ENCODE assay signal across 35 cellular contexts in the genomic region with DNA sequence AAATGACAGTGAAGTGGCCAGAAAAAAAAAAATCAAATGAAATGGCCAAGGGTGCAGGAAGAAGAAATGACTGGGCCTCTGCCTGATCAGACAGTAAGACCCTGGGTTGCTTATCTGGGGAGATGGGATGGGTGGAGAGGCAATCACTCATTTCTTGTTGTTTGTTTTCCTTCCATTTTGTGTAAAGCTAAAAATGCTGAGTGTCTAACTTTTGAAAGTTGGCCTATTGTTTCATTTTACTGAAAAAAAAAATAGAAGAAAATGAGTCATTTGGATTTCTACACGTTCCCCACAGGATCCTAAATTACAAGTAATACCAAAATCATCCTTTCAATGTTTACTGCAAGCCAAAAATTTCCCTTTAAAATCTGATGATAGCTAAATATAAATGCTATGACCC. TPM values are rescaled to one million over a fixed set of nuclear protein-coding genes. Genes with fewer than 3 reads are reported as not detected.
A peak's percentile ranks its signal among the peaks of the same experiment; 100 is the strongest.
DNase-seq lines count a peak whose midpoint lies in the region; ATAC-seq, FAIRE-seq and TF ChIP-seq lines count a peak whose summit lies in the region.
"Had no signal": no experiment of that assay in that cellular context is flagged by ENCODE, and none has a peak within 500 bp of the region (broad histone marks: within the 10 kb centered on the region; RNA-seq: fewer than 3 reads in every experiment).

No MANE protein-coding gene starts in this region.

- no peak for DNase-seq in AG04450 (ENCODE audit: low read depth, low spot score)
- no peak for DNase-seq in H54 (ENCODE audit: insufficient read length, low spot score)
- peak; percentile 41 for DNase-seq in astrocyte of the spinal cord (ENCODE audit: low read depth, low spot score)
- peak; percentile 21 for DNase-seq in iris pigment epithelial cell (ENCODE audit: low read depth)
- no peak for DNase-seq in dedifferentiated amniotic fluid mesenchymal stem cell (ENCODE audit: extremely low spot score)
- no peak for DNase-seq in NAMALWA (ENCODE audit: low spot score)
- DNase-seq: activated CD8-positive, alpha-beta T cell treated with anti-CD3 and anti-CD28 coated beads, Interleukin-2, amount 10 ng/mL, durations not matched to agents 7 days and 5 days; activated effector memory CD4-positive, alpha-beta T cell treated with Interleukin-2 at 50 U/mL for 16 hours; activated naive CD8-positive, alpha-beta T cell treated with anti-CD3 and anti-CD28 coated beads, Interleukin-2, amount 50 U/mL, for 24 hours; activated T-cell treated with anti-CD3 and anti-CD28 coated beads for 4 hours; brain microvascular endothelial cell; Caco-2; endodermal cell; esophagus squamous epithelium; heart left ventricle; KBM-7; left colon; mesendoderm; naive thymus-derived CD4-positive, alpha-beta T cell; NCI-H1694 treated with DMSO at 0.1 percent for 48 hours; NCI-H2171 treated with DMSO at 0.1 percent for 48 hours; NCI-H524; retina; SJCRH30; stimulated activated CD4-positive, alpha-beta T cell treated with anti-CD3 and anti-CD28 coated beads, Interleukin-4, amount 100 ng/mL, for 24 hours; stimulated activated naive CD4-positive, alpha-beta T cell; uterus had no signal

- no peaks in the 10 kb centered on the region for H3K27me3 ChIP-seq in AG04450 (ENCODE audit: control insufficient read depth, insufficient read depth, low read length)
- H3K27me3 ChIP-seq: BLaER1 treated with 17β-estradiol and CSF1 and Interleukin-3, amounts not matched to agents 10 nM and 100 nM; brain microvascular endothelial cell; esophagus squamous epithelium; heart left ventricle; SJCRH30; uterus had no signal

- TF ChIP-seq CTCF in AG04450 (IDR thresholded peaks at IDR 0.05; ENCODE audit: low read depth, low read length): no peak
- TF ChIP-seq CTCF in astrocyte of the spinal cord (IDR thresholded peaks at IDR 0.05; ENCODE audit: low read depth, low read length): no peak

- ATAC-seq in GM19324 (IDR thresholded peaks at IDR 0.05; ENCODE audit: low FRiP score, unreplicated experiment): no peak
- ATAC-seq in GM21576 (IDR thresholded peaks at IDR 0.05; ENCODE audit: unreplicated experiment): no peak
- ATAC-seq: A549; activated CD8-positive, alpha-beta T cell treated with anti-CD3 and anti-CD28 coated beads, Interleukin-2, amount 10 ng/mL, durations not matched to agents 7 days and 5 days; activated naive CD8-positive, alpha-beta T cell treated with anti-CD3 and anti-CD28 coated beads, Interleukin-2, amount 50 U/mL, for 24 hours; HCT116; heart left ventricle; left colon; naive thymus-derived CD4-positive, alpha-beta T cell had no signal

- peak; percentile 57 for FAIRE-seq in H54 (lab: Jason Lieb, UNC)
- FAIRE-seq: A549, TTC549 had no signal

- TF ChIP-seq POLR2A in H54 (IDR thresholded peaks at IDR 0.05; ENCODE audit: low read depth, low read length): no peak

- in situ Hi-C loops in astrocyte of the spinal cord (cut with HindIII; ENCODE audit: low sequenced_read_pairs): no loop called here

- H3K4me3 ChIP-seq in AG04450 (ENCODE audit: low read depth, low read length) (no peak overlapping the region), astrocyte of the spinal cord (ENCODE audit: low read depth, low read length) (no peak overlapping the region)
- H3K4me3 ChIP-seq: A549; BLaER1 treated with 17β-estradiol and CSF1 and Interleukin-3, amounts not matched to agents 10 nM and 100 nM; coronary artery; esophagus squamous epithelium; heart left ventricle; SJCRH30; thoracic aorta; uterus had no signal

- peak overlapping the region; percentile 68 for H3K27ac ChIP-seq in AG04450 (ENCODE audit: low read depth, low read length)
- H3K27ac ChIP-seq: A549, brain microvascular endothelial cell, coronary artery, esophagus squamous epithelium, SJCRH30, thoracic aorta, uterus had no signal

- POLR2A ChIA-PET in AG04450 (lab: Yijun Ruan, JAX): interaction anchor here (1.1 kb wide), 1 partner anchor 31 kb away, joined by 3 read pairs; no protein-coding TSS in a partner anchor

- CTCF ChIA-PET in AG04450 (lab: Charles Lee): interaction anchor here (0.6 kb wide), 1 partner anchor 1181 kb away, joined by 9 read pairs; no protein-coding TSS in a partner anchor

- no peaks in the 10 kb centered on the region for H3K9me3 ChIP-seq in AG04450 (ENCODE audit: control insufficient read depth, insufficient read depth, low read length)
- H3K9me3 ChIP-seq: A549; BLaER1 treated with 17β-estradiol and CSF1 and Interleukin-3, amounts not matched to agents 10 nM and 100 nM; Caco-2; esophagus squamous epithelium; heart left ventricle; SJCRH30; thoracic aorta; uterus had no signal

RNA-seq across cellular contexts. Expression of a gene that starts 30.5 kb away (rescaled TPM):
- polyA plus RNA-seq in AG04450 (2011; rRNA removed): 210 and 235 TPM in 2 replicates
- polyA minus RNA-seq in AG04450 (2011; rRNA and poly(A)+ RNA removed): 97.4 and 107 TPM in 2 replicates

RNA-seq across cellular contexts. Expression of a gene that starts 36.1 kb away (rescaled TPM):
- 27.3 and 36.4 TPM in 2 replicates for polyA plus RNA-seq in AG04450 (2011; rRNA removed)
- 28.2 and 39.8 TPM in 2 replicates for polyA minus RNA-seq in AG04450 (2011; rRNA and poly(A)+ RNA removed)
- polyA plus RNA-seq: naive thymus-derived CD4-positive, alpha-beta T cell had no signal

Comparison
In these comparisons a context has a peak if more than half of its experiments do, and no peak if none do; other contexts are left out.
1. DNase-seq: peak in astrocyte of the spinal cord (single experiment) and iris pigment epithelial cell (single experiment); none in AG04450 (single experiment), H54 (single experiment), dedifferentiated amniotic fluid mesenchymal stem cell (single experiment) and NAMALWA (single experiment).